In genomic region chr4:102437111-102437510, GRCh38 we compare ENCODE assay signal across 15 cellular contexts.
"Had no signal": no experiment of that assay in that cellular context is flagged by ENCODE, and none has a peak within 500 bp of the region (broad histone marks: within the 10 kb centered on the region; RNA-seq: fewer than 3 reads in every experiment).

No MANE protein-coding gene starts in this region.

- DNase-seq: colonic mucosa; effector CD8-positive, alpha-beta T cell; foreskin melanocyte; heart left ventricle; hippocampal formation; left colon; naive thymus-derived CD8-positive, alpha-beta T cell; posterior cingulate gyrus; sigmoid colon; stimulated activated CD4-positive, alpha-beta T cell treated with anti-CD3 and anti-CD28 coated beads, Interleukin-12 subunit alpha, Interleukin-12 subunit beta, amount 100 ng/mL, for 4 hours; stimulated activated naive CD4-positive, alpha-beta T cell treated with Interleukin-2 at 50 U/mL for 16 hours; upper lobe of left lung; uterus had no signal

- H3K4me1 ChIP-seq: colonic mucosa had no signal

- ATAC-seq: heart left ventricle; left colon; naive thymus-derived CD8-positive, alpha-beta T cell had no signal

- H3K27me3 ChIP-seq: colonic mucosa, heart left ventricle, neutrophil, sigmoid colon, upper lobe of left lung, uterus had no signal

- H3K9me3 ChIP-seq: colonic mucosa, neutrophil, sigmoid colon, upper lobe of left lung, uterus had no signal

- H3K36me3 ChIP-seq: colonic mucosa, heart left ventricle, neutrophil, sigmoid colon, upper lobe of left lung, uterus had no signal

- H3K4me3 ChIP-seq: colonic mucosa, heart left ventricle, sigmoid colon, skin epidermis, upper lobe of left lung, uterus had no signal

- H3K27ac ChIP-seq: colonic mucosa, heart left ventricle, neutrophil, sigmoid colon, skin epidermis, upper lobe of left lung had no signal
